ENCODE assay signal across 1 cellular context in genomic region chr13:104024416-104025170, GRCh38.
TF ChIP-seq lines count a peak whose summit lies in the region.

No MANE protein-coding gene starts in this region.

TF ChIP-seq in IMR-90, 13 proteins besides CTCF, POLR2A, EP300 and RAD21:
- TF ChIP-seq CEBPB (IDR thresholded peaks at IDR 0.05; ENCODE audit: low read depth, low read length) (peak; percentile 38; the same call in 1 of the 2 replicates), MAFK (IDR thresholded peaks at IDR 0.05; ENCODE audit: low read depth, low read length) (no peak)
